21 cellular contexts compared by ENCODE assay signal in genomic region chr12:6643569-6644256, GRCh38. TPM values are rescaled to one million over a fixed set of nuclear protein-coding genes. Genes with fewer than 3 reads are reported as not detected.
DNase-seq lines count a peak whose midpoint lies in the region; ATAC-seq and TF ChIP-seq lines count a peak whose summit lies in the region.
"Had no signal": no experiment of that assay in that cellular context is flagged by ENCODE, and none has a peak within 500 bp of the region (broad histone marks: within the 10 kb centered on the region; RNA-seq: fewer than 3 reads in every experiment).

No MANE protein-coding gene starts in this region.

- no peak for TF ChIP-seq CTCF in HL-60 (IDR thresholded peaks at IDR 0.05; ENCODE audit: insufficient read depth, low read length)
- TF ChIP-seq CTCF in coronary artery (IDR thresholded peaks at IDR 0.05) = no peak
- TF ChIP-seq CTCF in natural killer cell (IDR thresholded peaks at IDR 0.05) = no peak

- H3K4me1 Mint-ChIP-seq in stimulated activated naive B cell treated with anti-CD40 and anti-IgM and Interleukin-4, amounts not matched to agents 10 μg/mL and 1 μg/mL and 100 μg/mL, for 72 hours = peaks cover 44 to 53% of the 10 kb centered on the region in 2 donors
- H3K4me1 Mint-ChIP-seq in natural killer cell = peaks cover 7 to 11% of the 10 kb centered on the region in 2 donors

- DNase-seq in HL-60 (ENCODE audit: low read depth in 1 of 2, low spot score in 1 of 2) (peak; percentile 60 to 82), SIG-M5 (lab: John Stamatoyannopoulos, UW) (peak; percentile 41), left lobe of liver (ENCODE audit: low spot score) (no peak), coronary artery (ENCODE audit: low spot score) (no peak), natural killer cell (no peak)
- no peak for DNase-seq in stimulated activated naive B cell treated with anti-CD40 and anti-IgM and Interleukin-4, amounts not matched to agents 10 μg/mL and 1 μg/mL and 100 μg/mL, for 72 hours
- DNase-seq in stimulated activated CD4-positive, alpha-beta T cell treated with anti-CD3 and anti-CD28 coated beads, Interleukin-4, amount 100 ng/mL, for 1 hour = no peak
- no peak for DNase-seq in activated T-cell treated with anti-CD3 and anti-CD28 coated beads, Interleukin-2, amount 50 U/mL, for 48 hours
- DNase-seq: activated CD4-positive, CD25-positive, alpha-beta regulatory T cell; activated naive CD8-positive, alpha-beta T cell treated with anti-CD3 and anti-CD28 coated beads, Interleukin-2, amount 10 ng/mL, durations not matched to agents 7 days and 5 days; CD4-positive, CD25-positive, alpha-beta regulatory T cell; erythroblast; naive thymus-derived CD8-positive, alpha-beta T cell; NCI-H1694 treated with DMSO at 0.1 percent for 48 hours; NCI-H748 treated with DMSO at 0.1 percent for 48 hours; right cardiac atrium; stimulated activated CD4-positive, alpha-beta T cell treated with anti-CD3 and anti-CD28 coated beads, Interleukin-4, amount 100 ng/mL, for 4 hours; stimulated activated naive CD4-positive, alpha-beta T cell had no signal

- H3K27ac Mint-ChIP-seq in stimulated activated naive B cell treated with anti-CD40 and anti-IgM and Interleukin-4, amounts not matched to agents 10 μg/mL and 1 μg/mL and 100 μg/mL, for 72 hours = peak overlapping the region; percentile 87
- peak overlapping the region in 1 of 2 donors; percentile 5 for H3K27ac Mint-ChIP-seq in natural killer cell
- H3K27ac Mint-ChIP-seq: activated naive CD8-positive, alpha-beta T cell treated with anti-CD3 and anti-CD28 coated beads, Interleukin-2, amount 10 ng/mL, durations not matched to agents 7 days and 5 days had no signal

- H3K4me3 ChIP-seq in HL-60 (replicated peaks; ENCODE audit: insufficient read depth, low read length) (no peak overlapping the region), coronary artery (no peak overlapping the region)
- H3K4me3 ChIP-seq: cardiac muscle cell, heart left ventricle, SK-N-MC had no signal

- H3K9me3 Mint-ChIP-seq in stimulated activated naive B cell treated with anti-CD40 and anti-IgM and Interleukin-4, amounts not matched to agents 10 μg/mL and 1 μg/mL and 100 μg/mL, for 72 hours = peaks cover 2 to 3% of the 10 kb centered on the region in 2 donors
- no peaks in the 10 kb centered on the region for H3K9me3 Mint-ChIP-seq in natural killer cell

- peak overlapping the region; percentile 79 for H3K4me3 Mint-ChIP-seq in stimulated activated naive B cell treated with anti-CD40 and anti-IgM and Interleukin-4, amounts not matched to agents 10 μg/mL and 1 μg/mL and 100 μg/mL, for 72 hours
- no peak overlapping the region for H3K4me3 Mint-ChIP-seq in natural killer cell
- H3K4me3 Mint-ChIP-seq: activated naive CD8-positive, alpha-beta T cell treated with anti-CD3 and anti-CD28 coated beads, Interleukin-2, amount 10 ng/mL, durations not matched to agents 7 days and 5 days; CD4-positive, CD25-positive, alpha-beta regulatory T cell had no signal

- no peaks in the 10 kb centered on the region for H3K27me3 Mint-ChIP-seq in stimulated activated naive B cell treated with anti-CD40 and anti-IgM and Interleukin-4, amounts not matched to agents 10 μg/mL and 1 μg/mL and 100 μg/mL, for 72 hours
- no peaks in the 10 kb centered on the region for H3K27me3 Mint-ChIP-seq in natural killer cell (ENCODE audit: low read depth in 2 of 2)
- H3K27me3 Mint-ChIP-seq: CD4-positive, CD25-positive, alpha-beta regulatory T cell; naive thymus-derived CD8-positive, alpha-beta T cell had no signal

- H3K36me3 Mint-ChIP-seq in stimulated activated naive B cell treated with anti-CD40 and anti-IgM and Interleukin-4, amounts not matched to agents 10 μg/mL and 1 μg/mL and 100 μg/mL, for 72 hours = peaks cover 14 to 23% of the 10 kb centered on the region in 2 donors
- H3K36me3 Mint-ChIP-seq in natural killer cell = no peaks in the 10 kb centered on the region

- peak overlapping the region; percentile 86 for H3K27ac ChIP-seq in HL-60 (replicated peaks)
- peak overlapping the region in 1 of 2 donors; percentile 54 for H3K27ac ChIP-seq in coronary artery
- H3K27ac ChIP-seq: cardiac muscle cell, SK-N-MC had no signal

- intact Hi-C loops in natural killer cell (cut with micrococcal nuclease) = no loop called here

- ATAC-seq in left lobe of liver (peak; percentile 18), natural killer cell (no peak)
- peak; percentile 65 to 70 for ATAC-seq in stimulated activated naive B cell treated with anti-CD40 and anti-IgM and Interleukin-4, amounts not matched to agents 10 μg/mL and 1 μg/mL and 100 μg/mL, for 72 hours (replicated peaks)
- ATAC-seq: naive thymus-derived CD8-positive, alpha-beta T cell had no signal

- H3K27me3 ChIP-seq in HL-60 (ENCODE audit: insufficient read depth, poor library complexity, severe bottlenecking) = no peaks in the 10 kb centered on the region
- H3K27me3 ChIP-seq: cardiac muscle cell had no signal

RNA-seq across cellular contexts. Expression of gene ACRBP, which starts 3.5 kb away (rescaled TPM):
- total RNA-seq in left lobe of liver (3.2 TPM), natural killer cell (10 to 100 TPM in 1 of 3 donors, 1 to 10 TPM in 2; 2.1 to 12.2 (median 4.7) TPM)

RNA-seq across cellular contexts. Expression of gene LPAR5, which starts 8.0 kb away (rescaled TPM):
- total RNA-seq in left lobe of liver (0.88 TPM), natural killer cell (10 to 100 TPM in 2 of 3 donors, 1 to 10 TPM in 1; 10.0 to 27.8 (median 17.3) TPM)

RNA-seq across cellular contexts. Expression of gene ING4, which starts 19.2 kb away (rescaled TPM):
- total RNA-seq in left lobe of liver = 14.4 TPM
- total RNA-seq in natural killer cell = 10 to 100 TPM; 29.9 to 40.9 (median 30.2) TPM

RNA-seq across cellular contexts. Expression of gene CHD4, which starts 36.5 kb away (rescaled TPM):
- total RNA-seq in left lobe of liver (87.3 TPM), natural killer cell (100 to 1,000 TPM; 568 to 795 (median 658) TPM)

RNA-seq across cellular contexts. Expression of gene ZNF384, which starts 45.5 kb away (rescaled TPM):
- total RNA-seq in left lobe of liver = 20.3 TPM
- 100 to 1,000 TPM in 2 of 3 donors, 10 to 100 TPM in 1; 95.1 to 101 (median 100) TPM for total RNA-seq in natural killer cell

Comparison
In these comparisons a context has a peak if more than half of its experiments do, and no peak if none do; other contexts are left out.
1. DNase-seq: peak in HL-60 (2 of 2) and SIG-M5 (single experiment); none in left lobe of liver (single experiment), stimulated activated naive B cell treated with anti-CD40 and anti-IgM and Interleukin-4, amounts not matched to agents 10 μg/mL and 1 μg/mL and 100 μg/mL, for 72 hours (single experiment), stimulated activated CD4-positive, alpha-beta T cell treated with anti-CD3 and anti-CD28 coated beads, Interleukin-4, amount 100 ng/mL, for 1 hour (single experiment), activated T-cell treated with anti-CD3 and anti-CD28 coated beads, Interleukin-2, amount 50 U/mL, for 48 hours (0 of 2), coronary artery (single experiment) and natural killer cell (single experiment).
2. ATAC-seq: peak in left lobe of liver (single experiment) and stimulated activated naive B cell treated with anti-CD40 and anti-IgM and Interleukin-4, amounts not matched to agents 10 μg/mL and 1 μg/mL and 100 μg/mL, for 72 hours (2 of 2); none in natural killer cell (0 of 3).